ENCODE assay signal across 1 cellular context in the genomic region with DNA sequence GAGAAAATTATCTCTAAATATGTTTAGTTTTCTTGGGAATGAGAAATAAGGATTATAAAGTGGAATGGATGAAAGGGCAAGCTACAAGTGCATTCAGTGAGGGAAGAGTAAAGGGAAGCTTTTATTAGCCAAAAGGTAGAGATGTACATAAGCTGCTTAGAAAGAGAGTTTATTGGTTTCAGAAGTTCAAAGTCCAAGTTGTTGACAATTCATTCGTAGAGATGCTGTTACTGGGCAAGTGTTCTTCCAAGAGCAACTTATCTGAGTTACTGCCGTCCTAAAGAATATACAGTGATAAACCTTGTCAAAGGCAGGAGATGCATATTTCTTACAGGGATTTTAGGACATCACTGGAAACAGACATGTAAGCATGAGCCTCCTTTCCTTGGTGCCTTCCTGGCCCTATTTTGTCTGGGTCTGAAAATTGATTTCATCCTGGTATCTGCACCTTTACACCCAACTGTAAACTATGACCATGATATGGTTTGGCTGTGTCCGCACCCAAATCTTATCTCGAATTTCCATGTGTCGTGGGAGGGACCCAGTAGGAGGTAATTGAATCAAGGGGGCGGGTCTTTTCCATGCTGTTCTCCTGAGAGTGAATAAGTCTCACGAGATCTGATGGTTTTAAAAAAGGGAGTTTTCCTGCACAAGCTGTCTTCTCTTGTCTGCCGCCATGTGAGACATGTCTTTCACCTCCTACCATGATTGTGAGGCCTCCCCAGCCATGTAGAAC.
TF ChIP-seq lines count a peak whose summit lies in the region.

No MANE protein-coding gene starts in this region.

TF ChIP-seq in K562, 482 proteins besides CTCF, POLR2A, EP300 and RAD21 (continued from another document and continues in another):
- TF ChIP-seq, protein P1, sequence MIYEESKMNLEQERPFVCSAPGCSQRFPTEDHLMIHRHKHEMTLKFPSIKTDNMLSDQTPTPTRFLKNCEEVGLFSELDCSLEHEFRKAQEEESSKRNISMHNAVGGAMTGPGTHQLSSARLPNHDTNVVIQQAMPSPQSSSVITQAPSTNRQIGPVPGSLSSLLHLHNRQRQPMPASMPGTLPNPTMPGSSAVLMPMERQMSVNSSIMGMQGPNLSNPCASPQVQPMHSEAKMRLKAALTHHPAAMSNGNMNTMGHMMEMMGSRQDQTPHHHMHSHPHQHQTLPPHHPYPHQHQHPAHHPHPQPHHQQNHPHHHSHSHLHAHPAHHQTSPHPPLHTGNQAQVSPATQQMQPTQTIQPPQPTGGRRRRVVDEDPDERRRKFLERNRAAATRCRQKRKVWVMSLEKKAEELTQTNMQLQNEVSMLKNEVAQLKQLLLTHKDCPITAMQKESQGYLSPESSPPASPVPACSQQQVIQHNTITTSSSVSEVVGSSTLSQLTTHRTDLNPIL (CRISPR knock-in tag; IDR thresholded peaks at IDR 0.05), result no peak
- TF ChIP-seq C11orf30 (IDR thresholded peaks at IDR 0.05; ENCODE audit: low read depth) (no peak), POLR3G (IDR thresholded peaks at IDR 0.05; ENCODE audit: extremely low read depth, insufficient read length, insufficient replicate concordance) (no peak), CBFA2T3 (IDR thresholded peaks at IDR 0.05) (peak; percentile 82), PYGO2 (tag; IDR thresholded peaks at IDR 0.05) (no peak), ZNF431 (CRISPR knock-in tag; IDR thresholded peaks at IDR 0.05) (no peak), SREBF2 (CRISPR knock-in tag; IDR thresholded peaks at IDR 0.05) (no peak), TAF9B (IDR thresholded peaks at IDR 0.05; ENCODE audit: partially characterized antibody) (no peak), BCL6 (CRISPR knock-in tag; IDR thresholded peaks at IDR 0.05) (no peak), PTBP1 (IDR thresholded peaks at IDR 0.05; ENCODE audit: low read depth, low read length) (no peak), ARID1B (IDR thresholded peaks at IDR 0.05) (peak; percentile 76), NCOR1 (IDR thresholded peaks at IDR 0.05) (peak; percentile 44), BDP1 (IDR thresholded peaks at IDR 0.05; ENCODE audit: insufficient read depth, insufficient read length) (no peak), SREBF1 (IDR thresholded peaks at IDR 0.05; ENCODE audit: borderline replicate concordance, low read depth, low read length) (no peak), NFIX (CRISPR knock-in tag; IDR thresholded peaks at IDR 0.05; ENCODE audit: low read depth) (no peak), ZNF134 (CRISPR knock-in tag; conservative IDR thresholded peaks at IDR 0.05) (no peak), FIP1L1 (IDR thresholded peaks at IDR 0.05; ENCODE audit: low read depth, low read length, poor library complexity, severe bottlenecking) (no peak), ZNF41 (CRISPR knock-in tag; conservative IDR thresholded peaks at IDR 0.05) (no peak), GATA2 (CRISPR knock-in tag; IDR thresholded peaks at IDR 0.05) (no peak), FOXK2 (conservative IDR thresholded peaks at IDR 0.05 in 1 of 2, IDR thresholded peaks at IDR 0.05 in 1 of 2; ENCODE audit: low read depth in 2 of 2) (no peak), CHCHD3 (CRISPR knock-in tag; IDR thresholded peaks at IDR 0.05) (no peak), CHD2 (IDR thresholded peaks at IDR 0.05; ENCODE audit: low read depth, low read length) (peak; percentile 81), SP2 (IDR thresholded peaks at IDR 0.05; ENCODE audit: extremely low read depth, low read depth, low read length, poor library complexity, severe bottlenecking) (no peak), EWSR1 (IDR thresholded peaks at IDR 0.05; ENCODE audit: borderline replicate concordance, low read depth, partially characterized antibody) (no peak), NR3C1 (CRISPR knock-in tag; IDR thresholded peaks at IDR 0.05) (no peak), CBFA2T2 (conservative IDR thresholded peaks at IDR 0.05) (peak; percentile 66), HNRNPK (IDR thresholded peaks at IDR 0.05; ENCODE audit: low read depth, low read length, poor library complexity, severe bottlenecking) (no peak), TBL1XR1 (IDR thresholded peaks at IDR 0.05; ENCODE audit: low read length in 2 of 2) (no peak), HOXB6 (CRISPR knock-in tag; IDR thresholded peaks at IDR 0.05; ENCODE audit: borderline replicate concordance) (no peak), CCAR2 (IDR thresholded peaks at IDR 0.05; ENCODE audit: low read depth, low read length) (no peak), TCF3 (CRISPR knock-in tag; IDR thresholded peaks at IDR 0.05) (peak; percentile 75), NR2F6 (CRISPR knock-in tag; IDR thresholded peaks at IDR 0.05) (no peak), SIRT6 (IDR thresholded peaks at IDR 0.05; ENCODE audit: low read depth, low read length) (no peak), GABPB2 (CRISPR knock-in tag; conservative IDR thresholded peaks at IDR 0.05) (no peak), ZNF165 (CRISPR knock-in tag; IDR thresholded peaks at IDR 0.05; ENCODE audit: borderline replicate concordance) (no peak), ZNF644 (tag; IDR thresholded peaks at IDR 0.05; ENCODE audit: low read depth) (no peak), ZNF217 (CRISPR knock-in tag; IDR thresholded peaks at IDR 0.05) (no peak), RBM22 (IDR thresholded peaks at IDR 0.05; ENCODE audit: low read depth, low read length, poor library complexity, severe bottlenecking) (no peak), ZNF263 (CRISPR knock-in tag; IDR thresholded peaks at IDR 0.05; ENCODE audit: borderline replicate concordance) (no peak), ZNF239 (CRISPR knock-in tag; IDR thresholded peaks at IDR 0.05) (no peak), KAT8 (IDR thresholded peaks at IDR 0.05; ENCODE audit: low read depth) (no peak), CBX1 (IDR thresholded peaks at IDR 0.05; ENCODE audit: low read depth) (no peak)
- TF ChIP-seq, protein P2, sequence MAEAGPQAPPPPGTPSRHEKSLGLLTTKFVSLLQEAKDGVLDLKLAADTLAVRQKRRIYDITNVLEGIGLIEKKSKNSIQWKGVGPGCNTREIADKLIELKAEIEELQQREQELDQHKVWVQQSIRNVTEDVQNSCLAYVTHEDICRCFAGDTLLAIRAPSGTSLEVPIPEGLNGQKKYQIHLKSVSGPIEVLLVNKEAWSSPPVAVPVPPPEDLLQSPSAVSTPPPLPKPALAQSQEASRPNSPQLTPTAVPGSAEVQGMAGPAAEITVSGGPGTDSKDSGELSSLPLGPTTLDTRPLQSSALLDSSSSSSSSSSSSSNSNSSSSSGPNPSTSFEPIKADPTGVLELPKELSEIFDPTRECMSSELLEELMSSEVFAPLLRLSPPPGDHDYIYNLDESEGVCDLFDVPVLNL (CRISPR knock-in tag; IDR thresholded peaks at IDR 0.05; ENCODE audit: low read depth), result no peak
- TF ChIP-seq, protein P3, sequence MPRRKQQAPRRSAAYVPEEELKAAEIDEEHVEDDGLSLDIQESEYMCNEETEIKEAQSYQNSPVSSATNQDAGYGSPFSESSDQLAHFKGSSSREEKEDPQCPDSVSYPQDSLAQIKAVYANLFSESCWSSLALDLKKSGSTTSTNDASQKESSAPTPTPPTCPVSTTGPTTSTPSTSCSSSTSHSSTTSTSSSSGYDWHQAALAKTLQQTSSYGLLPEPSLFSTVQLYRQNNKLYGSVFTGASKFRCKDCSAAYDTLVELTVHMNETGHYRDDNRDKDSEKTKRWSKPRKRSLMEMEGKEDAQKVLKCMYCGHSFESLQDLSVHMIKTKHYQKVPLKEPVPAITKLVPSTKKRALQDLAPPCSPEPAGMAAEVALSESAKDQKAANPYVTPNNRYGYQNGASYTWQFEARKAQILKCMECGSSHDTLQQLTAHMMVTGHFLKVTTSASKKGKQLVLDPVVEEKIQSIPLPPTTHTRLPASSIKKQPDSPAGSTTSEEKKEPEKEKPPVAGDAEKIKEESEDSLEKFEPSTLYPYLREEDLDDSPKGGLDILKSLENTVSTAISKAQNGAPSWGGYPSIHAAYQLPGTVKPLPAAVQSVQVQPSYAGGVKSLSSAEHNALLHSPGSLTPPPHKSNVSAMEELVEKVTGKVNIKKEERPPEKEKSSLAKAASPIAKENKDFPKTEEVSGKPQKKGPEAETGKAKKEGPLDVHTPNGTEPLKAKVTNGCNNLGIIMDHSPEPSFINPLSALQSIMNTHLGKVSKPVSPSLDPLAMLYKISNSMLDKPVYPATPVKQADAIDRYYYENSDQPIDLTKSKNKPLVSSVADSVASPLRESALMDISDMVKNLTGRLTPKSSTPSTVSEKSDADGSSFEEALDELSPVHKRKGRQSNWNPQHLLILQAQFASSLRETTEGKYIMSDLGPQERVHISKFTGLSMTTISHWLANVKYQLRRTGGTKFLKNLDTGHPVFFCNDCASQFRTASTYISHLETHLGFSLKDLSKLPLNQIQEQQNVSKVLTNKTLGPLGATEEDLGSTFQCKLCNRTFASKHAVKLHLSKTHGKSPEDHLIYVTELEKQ (CRISPR knock-in tag; IDR thresholded peaks at IDR 0.05), result no peak
- TF ChIP-seq, protein P4, sequence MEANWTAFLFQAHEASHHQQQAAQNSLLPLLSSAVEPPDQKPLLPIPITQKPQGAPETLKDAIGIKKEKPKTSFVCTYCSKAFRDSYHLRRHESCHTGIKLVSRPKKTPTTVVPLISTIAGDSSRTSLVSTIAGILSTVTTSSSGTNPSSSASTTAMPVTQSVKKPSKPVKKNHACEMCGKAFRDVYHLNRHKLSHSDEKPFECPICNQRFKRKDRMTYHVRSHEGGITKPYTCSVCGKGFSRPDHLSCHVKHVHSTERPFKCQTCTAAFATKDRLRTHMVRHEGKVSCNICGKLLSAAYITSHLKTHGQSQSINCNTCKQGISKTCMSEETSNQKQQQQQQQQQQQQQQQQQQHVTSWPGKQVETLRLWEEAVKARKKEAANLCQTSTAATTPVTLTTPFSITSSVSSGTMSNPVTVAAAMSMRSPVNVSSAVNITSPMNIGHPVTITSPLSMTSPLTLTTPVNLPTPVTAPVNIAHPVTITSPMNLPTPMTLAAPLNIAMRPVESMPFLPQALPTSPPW (CRISPR knock-in tag; IDR thresholded peaks at IDR 0.05), result no peak
- TF ChIP-seq, protein P5, sequence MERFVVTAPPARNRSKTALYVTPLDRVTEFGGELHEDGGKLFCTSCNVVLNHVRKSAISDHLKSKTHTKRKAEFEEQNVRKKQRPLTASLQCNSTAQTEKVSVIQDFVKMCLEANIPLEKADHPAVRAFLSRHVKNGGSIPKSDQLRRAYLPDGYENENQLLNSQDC (CRISPR knock-in tag; IDR thresholded peaks at IDR 0.05), result no peak
- TF ChIP-seq, protein P6, sequence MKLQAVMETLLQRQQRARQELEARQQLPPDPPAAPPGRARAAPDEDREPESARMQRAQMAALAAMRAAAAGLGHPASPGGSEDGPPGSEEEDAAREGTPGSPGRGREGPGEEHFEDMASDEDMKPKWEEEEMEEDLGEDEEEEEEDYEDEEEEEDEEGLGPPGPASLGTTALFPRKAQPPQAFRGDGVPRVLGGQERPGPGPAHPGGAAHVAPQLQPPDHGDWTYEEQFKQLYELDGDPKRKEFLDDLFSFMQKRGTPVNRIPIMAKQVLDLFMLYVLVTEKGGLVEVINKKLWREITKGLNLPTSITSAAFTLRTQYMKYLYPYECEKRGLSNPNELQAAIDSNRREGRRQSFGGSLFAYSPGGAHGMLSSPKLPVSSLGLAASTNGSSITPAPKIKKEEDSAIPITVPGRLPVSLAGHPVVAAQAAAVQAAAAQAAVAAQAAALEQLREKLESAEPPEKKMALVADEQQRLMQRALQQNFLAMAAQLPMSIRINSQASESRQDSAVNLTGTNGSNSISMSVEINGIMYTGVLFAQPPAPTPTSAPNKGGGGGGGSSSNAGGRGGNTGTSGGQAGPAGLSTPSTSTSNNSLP (IDR thresholded peaks at IDR 0.05; ENCODE audit: borderline replicate concordance, low read depth, low read length), result no peak
- TF ChIP-seq, protein P7, sequence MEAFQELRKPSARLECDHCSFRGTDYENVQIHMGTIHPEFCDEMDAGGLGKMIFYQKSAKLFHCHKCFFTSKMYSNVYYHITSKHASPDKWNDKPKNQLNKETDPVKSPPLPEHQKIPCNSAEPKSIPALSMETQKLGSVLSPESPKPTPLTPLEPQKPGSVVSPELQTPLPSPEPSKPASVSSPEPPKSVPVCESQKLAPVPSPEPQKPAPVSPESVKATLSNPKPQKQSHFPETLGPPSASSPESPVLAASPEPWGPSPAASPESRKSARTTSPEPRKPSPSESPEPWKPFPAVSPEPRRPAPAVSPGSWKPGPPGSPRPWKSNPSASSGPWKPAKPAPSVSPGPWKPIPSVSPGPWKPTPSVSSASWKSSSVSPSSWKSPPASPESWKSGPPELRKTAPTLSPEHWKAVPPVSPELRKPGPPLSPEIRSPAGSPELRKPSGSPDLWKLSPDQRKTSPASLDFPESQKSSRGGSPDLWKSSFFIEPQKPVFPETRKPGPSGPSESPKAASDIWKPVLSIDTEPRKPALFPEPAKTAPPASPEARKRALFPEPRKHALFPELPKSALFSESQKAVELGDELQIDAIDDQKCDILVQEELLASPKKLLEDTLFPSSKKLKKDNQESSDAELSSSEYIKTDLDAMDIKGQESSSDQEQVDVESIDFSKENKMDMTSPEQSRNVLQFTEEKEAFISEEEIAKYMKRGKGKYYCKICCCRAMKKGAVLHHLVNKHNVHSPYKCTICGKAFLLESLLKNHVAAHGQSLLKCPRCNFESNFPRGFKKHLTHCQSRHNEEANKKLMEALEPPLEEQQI (IDR thresholded peaks at IDR 0.05), result peak; percentile 87
- TF ChIP-seq, protein P8, sequence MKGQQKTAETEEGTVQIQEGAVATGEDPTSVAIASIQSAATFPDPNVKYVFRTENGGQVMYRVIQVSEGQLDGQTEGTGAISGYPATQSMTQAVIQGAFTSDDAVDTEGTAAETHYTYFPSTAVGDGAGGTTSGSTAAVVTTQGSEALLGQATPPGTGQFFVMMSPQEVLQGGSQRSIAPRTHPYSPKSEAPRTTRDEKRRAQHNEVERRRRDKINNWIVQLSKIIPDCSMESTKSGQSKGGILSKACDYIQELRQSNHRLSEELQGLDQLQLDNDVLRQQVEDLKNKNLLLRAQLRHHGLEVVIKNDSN (CRISPR knock-in tag; IDR thresholded peaks at IDR 0.05), result no peak
- TF ChIP-seq, protein P9, sequence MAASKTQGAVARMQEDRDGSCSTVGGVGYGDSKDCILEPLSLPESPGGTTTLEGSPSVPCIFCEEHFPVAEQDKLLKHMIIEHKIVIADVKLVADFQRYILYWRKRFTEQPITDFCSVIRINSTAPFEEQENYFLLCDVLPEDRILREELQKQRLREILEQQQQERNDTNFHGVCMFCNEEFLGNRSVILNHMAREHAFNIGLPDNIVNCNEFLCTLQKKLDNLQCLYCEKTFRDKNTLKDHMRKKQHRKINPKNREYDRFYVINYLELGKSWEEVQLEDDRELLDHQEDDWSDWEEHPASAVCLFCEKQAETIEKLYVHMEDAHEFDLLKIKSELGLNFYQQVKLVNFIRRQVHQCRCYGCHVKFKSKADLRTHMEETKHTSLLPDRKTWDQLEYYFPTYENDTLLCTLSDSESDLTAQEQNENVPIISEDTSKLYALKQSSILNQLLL (CRISPR knock-in tag; IDR thresholded peaks at IDR 0.05; ENCODE audit: borderline replicate concordance), result no peak
- TF ChIP-seq, protein P10, sequence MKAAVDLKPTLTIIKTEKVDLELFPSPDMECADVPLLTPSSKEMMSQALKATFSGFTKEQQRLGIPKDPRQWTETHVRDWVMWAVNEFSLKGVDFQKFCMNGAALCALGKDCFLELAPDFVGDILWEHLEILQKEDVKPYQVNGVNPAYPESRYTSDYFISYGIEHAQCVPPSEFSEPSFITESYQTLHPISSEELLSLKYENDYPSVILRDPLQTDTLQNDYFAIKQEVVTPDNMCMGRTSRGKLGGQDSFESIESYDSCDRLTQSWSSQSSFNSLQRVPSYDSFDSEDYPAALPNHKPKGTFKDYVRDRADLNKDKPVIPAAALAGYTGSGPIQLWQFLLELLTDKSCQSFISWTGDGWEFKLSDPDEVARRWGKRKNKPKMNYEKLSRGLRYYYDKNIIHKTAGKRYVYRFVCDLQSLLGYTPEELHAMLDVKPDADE (conservative IDR thresholded peaks at IDR 0.05; ENCODE audit: control insufficient read depth, low read depth, low read length), result no peak
